Comparison of ENCODE assay signal across 18 cellular contexts in genomic region chr10:50641636-50642035, GRCh38. TPM values are rescaled to one million over a fixed set of nuclear protein-coding genes. Genes with fewer than 3 reads are reported as not detected.
DNase-seq lines count a peak whose midpoint lies in the region; TF ChIP-seq lines count a peak whose summit lies in the region.
"Had no signal": no experiment of that assay in that cellular context is flagged by ENCODE, and none has a peak within 500 bp of the region (broad histone marks: within the 10 kb centered on the region; RNA-seq: fewer than 3 reads in every experiment).

No MANE protein-coding gene starts in this region.

- no peaks in the 10 kb centered on the region for H3K36me3 Mint-ChIP-seq in MCF 10A (ENCODE audit: insufficient read depth, unreplicated experiment)
- H3K36me3 Mint-ChIP-seq: T-cell had no signal

- 35 to 38% methylated on average over 2 of the region's 2 CpGs for WGBS in tibial nerve, 2 donors
- WGBS in mesenchymal stem cell: 67% methylated on average over 1 of the region's 2 CpGs

- H3K14ac ChIP-seq in mesenchymal stem cell (ENCODE audit: low read length in 2 of 2): no peak overlapping the region

- no peak for TF ChIP-seq POLR2A in breast epithelium (IDR thresholded peaks at IDR 0.05)
- no peak for TF ChIP-seq POLR2A in tibial nerve (IDR thresholded peaks at IDR 0.05)

- H3K4me1 Mint-ChIP-seq in MCF 10A (ENCODE audit: insufficient read depth, unreplicated experiment): no peaks in the 10 kb centered on the region

- no peak overlapping the region for H2AFZ ChIP-seq in mesenchymal stem cell (ENCODE audit: low read depth, low read length)

- no peak overlapping the region for H3K4me3 Mint-ChIP-seq in MCF 10A (ENCODE audit: unreplicated experiment)
- H3K4me3 Mint-ChIP-seq: T-cell had no signal

- no peak overlapping the region for H4K8ac ChIP-seq in mesenchymal stem cell (ENCODE audit: low read length)

- H3K9me3 ChIP-seq in breast epithelium: no peaks in the 10 kb centered on the region
- H3K9me3 ChIP-seq in tibial nerve: no peaks in the 10 kb centered on the region
- H3K9me3 ChIP-seq in mesenchymal stem cell (ENCODE audit: control insufficient read depth, low read length): no peaks in the 10 kb centered on the region
- H3K9me3 ChIP-seq: A549; BLaER1 treated with 17β-estradiol and CSF1 and Interleukin-3, amounts not matched to agents 10 nM and 100 nM had no signal

- H3K79me1 ChIP-seq in mesenchymal stem cell (replicated peaks; ENCODE audit: low read length, poor library complexity, severe bottlenecking): no peaks in the 10 kb centered on the region

- H2BK120ac ChIP-seq in mesenchymal stem cell (ENCODE audit: low read depth, low read length): no peak overlapping the region

- POLR2A ChIA-PET in MCF 10A (lab: Yijun Ruan, JAX): no interaction called here

- TF ChIP-seq CTCF in MCF 10A (IDR thresholded peaks at IDR 0.05; ENCODE audit: unreplicated experiment) (no peak), breast epithelium (IDR thresholded peaks at IDR 0.05) (no peak), fibroblast of mammary gland (conservative IDR thresholded peaks at IDR 0.05; ENCODE audit: control insufficient read depth, insufficient read depth, low read depth, low read length) (no peak), tibial nerve (IDR thresholded peaks at IDR 0.05) (no peak)

- H3K4me2 ChIP-seq in mesenchymal stem cell (ENCODE audit: low read length, poor library complexity, severe bottlenecking): no peak overlapping the region
- H3K4me2 ChIP-seq: A549; BLaER1 treated with 17β-estradiol and CSF1 and Interleukin-3, amounts not matched to agents 10 nM and 100 nM had no signal

- BruUV-seq in MCF 10A (replicated peaks; lab: Mats Ljungman, UMichigan): no TSS peak

- peak; percentile 26 for DNase-seq in MCF 10A (ENCODE audit: unreplicated experiment)
- DNase-seq in breast epithelium (ENCODE audit: low spot score in 2 of 2): no peak
- DNase-seq in RKO (ENCODE audit: low spot score): peak; percentile 73
- DNase-seq in fibroblast of mammary gland (ENCODE audit: low read depth): peak; percentile 28
- no peak for DNase-seq in tibial nerve (ENCODE audit: low spot score in 2 of 2)
- DNase-seq in NCI-H1105 treated with DMSO at 0.1 percent for 48 hours (lab: John Stamatoyannopoulos, UW): no peak
- DNase-seq in midbrain (lab: John Stamatoyannopoulos, UW): no peak
- no peak for DNase-seq in mesenchymal stem cell
- DNase-seq: DND-41, H7, NCI-H1092, NCI-H1694, NCI-H226, NCI-H524 treated with DMSO at 0.1 percent for 48 hours, T-cell had no signal

- TF ChIP-seq EP300 in tibial nerve (IDR thresholded peaks at IDR 0.05): no peak

- CTCF ChIA-PET in MCF 10A (lab: Yijun Ruan, JAX): no interaction called here

- no peaks in the 10 kb centered on the region for H3K27me3 ChIP-seq in breast epithelium
- H3K27me3 ChIP-seq in tibial nerve: no peaks in the 10 kb centered on the region
- H3K27me3 ChIP-seq in mesenchymal stem cell (ENCODE audit: control insufficient read depth in 1 of 2, insufficient read depth in 1 of 2, low read length in 2 of 2): peaks cover 0 to 3% of the 10 kb centered on the region in 2 experiments
- H3K27me3 ChIP-seq: BLaER1 treated with 17β-estradiol and CSF1 and Interleukin-3, amounts not matched to agents 10 nM and 100 nM had no signal

- no peaks in the 10 kb centered on the region for H3K4me1 ChIP-seq in breast epithelium
- H3K4me1 ChIP-seq in tibial nerve: peaks cover 0 to 3% (median 0%) of the 10 kb centered on the region in 4 donors
- H3K4me1 ChIP-seq in mesenchymal stem cell (ENCODE audit: control insufficient read depth, insufficient read depth, low read depth, low read length): no peaks in the 10 kb centered on the region
- H3K4me1 ChIP-seq: A549; BLaER1 treated with 17β-estradiol and CSF1 and Interleukin-3, amounts not matched to agents 10 nM and 100 nM had no signal

- H3K18ac ChIP-seq in mesenchymal stem cell (ENCODE audit: low read depth in 1 of 2, low read length in 2 of 2): no peak overlapping the region

- no peak overlapping the region for H3K4me3 ChIP-seq in breast epithelium
- H3K4me3 ChIP-seq in fibroblast of mammary gland (ENCODE audit: control insufficient read depth, low read depth, low read length): no peak overlapping the region
- H3K4me3 ChIP-seq in tibial nerve: no peak overlapping the region
- H3K4me3 ChIP-seq in mesenchymal stem cell (ENCODE audit: insufficient read depth in 1 of 2, low read depth in 1 of 2, low read length in 2 of 2): no peak overlapping the region
- H3K4me3 ChIP-seq: A549; BLaER1 treated with 17β-estradiol and CSF1 and Interleukin-3, amounts not matched to agents 10 nM and 100 nM had no signal

- H2BK12ac ChIP-seq in mesenchymal stem cell (ENCODE audit: low read length in 2 of 2): no peak overlapping the region

- H3K9ac ChIP-seq in mesenchymal stem cell (ENCODE audit: low read length): no peak overlapping the region
- H3K9ac ChIP-seq: BLaER1 treated with 17β-estradiol and CSF1 and Interleukin-3, amounts not matched to agents 10 nM and 100 nM had no signal

- H3K23ac ChIP-seq in mesenchymal stem cell (ENCODE audit: low read length in 2 of 2): no peak overlapping the region

- no peaks in the 10 kb centered on the region for H3K27me3 Mint-ChIP-seq in MCF 10A (ENCODE audit: insufficient read depth, unreplicated experiment)
- H3K27me3 Mint-ChIP-seq: T-cell had no signal

- intact Hi-C loops in MCF 10A (cut with micrococcal nuclease): no loop called here
- intact Hi-C loops in breast epithelium (cut with DNase I; ENCODE audit: low total_unique reads): no loop called here

- no peak overlapping the region for H3K4ac ChIP-seq in mesenchymal stem cell (ENCODE audit: low read depth in 1 of 2, low read length in 2 of 2)

- no peak overlapping the region for H2BK5ac ChIP-seq in mesenchymal stem cell (ENCODE audit: low read depth, low read length, poor library complexity, severe bottlenecking)

- H3K27ac ChIP-seq in breast epithelium (no peak overlapping the region), tibial nerve (no peak overlapping the region), mesenchymal stem cell (ENCODE audit: low read length, poor library complexity, severe bottlenecking) (no peak overlapping the region)
- H3K27ac ChIP-seq: A549; BLaER1 treated with 17β-estradiol and CSF1 and Interleukin-3, amounts not matched to agents 10 nM and 100 nM; HL-60 had no signal

- no peak overlapping the region for H2AK5ac ChIP-seq in mesenchymal stem cell (ENCODE audit: low read length, severe bottlenecking)

- no peak overlapping the region for H2BK15ac ChIP-seq in mesenchymal stem cell (ENCODE audit: low read depth, poor library complexity, severe bottlenecking)

- no peak overlapping the region for H4K91ac ChIP-seq in mesenchymal stem cell (ENCODE audit: low read length)

- no peaks in the 10 kb centered on the region for H3K36me3 ChIP-seq in breast epithelium
- no peaks in the 10 kb centered on the region for H3K36me3 ChIP-seq in tibial nerve
- no peaks in the 10 kb centered on the region for H3K36me3 ChIP-seq in mesenchymal stem cell (ENCODE audit: control insufficient read depth in 1 of 2, insufficient read depth in 2 of 2, low read depth in 1 of 2, low read length in 2 of 2)
- H3K36me3 ChIP-seq: BLaER1 treated with 17β-estradiol and CSF1 and Interleukin-3, amounts not matched to agents 10 nM and 100 nM had no signal

- H3K9me3 Mint-ChIP-seq in MCF 10A (ENCODE audit: unreplicated experiment): no peaks in the 10 kb centered on the region
- H3K9me3 Mint-ChIP-seq: T-cell had no signal

- H3K27ac Mint-ChIP-seq in MCF 10A (ENCODE audit: low read depth, unreplicated experiment): no peak overlapping the region
- H3K27ac Mint-ChIP-seq: T-cell had no signal

RNA-seq across cellular contexts. Expression of gene SGMS1, which starts 17.9 kb away (rescaled TPM):
- total RNA-seq in MCF 10A (2022) (21.7 and 24.7 TPM in 2 replicates), breast epithelium (100 to 1,000 TPM in 1 of 3 donors, 10 to 100 TPM in 2; 66.5 to 114 (median 80.1) TPM), tibial nerve (100 to 1,000 TPM; 107 to 234 (median 134) TPM)
- 5.5 TPM for polyA plus RNA-seq in mesenchymal stem cell (2013, experiment 1 of 2)
- 5.6 TPM for polyA plus RNA-seq in mesenchymal stem cell (2013, experiment 2 of 2)

Comparison
In these comparisons a context has a peak if more than half of its experiments do, and no peak if none do; other contexts are left out.
1. DNase-seq: peak in MCF 10A (single experiment), RKO (single experiment) and fibroblast of mammary gland (single experiment); none in breast epithelium (0 of 2), tibial nerve (0 of 2), NCI-H1105 treated with DMSO at 0.1 percent for 48 hours (single experiment), midbrain (single experiment) and mesenchymal stem cell (single experiment).